10 cellular contexts compared by ENCODE assay signal in the genomic region with DNA sequence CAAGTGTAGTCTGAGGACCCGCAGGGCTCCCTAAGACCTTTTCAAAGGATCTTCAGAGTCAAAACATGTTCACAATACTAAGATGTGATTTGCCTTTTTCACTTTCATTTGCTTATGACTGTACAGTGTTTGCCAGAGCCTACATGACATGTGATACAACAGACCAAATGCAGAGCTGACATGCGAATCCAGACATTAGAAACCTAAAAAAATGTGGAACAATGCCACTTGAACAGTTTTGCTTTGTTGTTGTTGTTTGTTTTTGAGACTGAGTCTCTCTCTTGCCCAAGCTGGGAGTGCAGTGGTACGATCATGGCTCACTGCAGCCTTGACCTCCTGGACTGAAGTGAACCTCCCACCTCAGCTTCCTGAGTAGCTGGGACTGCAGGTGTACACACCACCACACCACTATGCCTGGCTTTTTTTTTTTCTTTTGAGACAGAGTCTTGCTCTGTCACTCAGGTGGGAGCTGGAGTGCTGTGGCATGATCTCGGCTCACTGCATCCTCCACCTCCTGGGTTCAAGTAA. TPM values are rescaled to one million over a fixed set of nuclear protein-coding genes. Genes with fewer than 3 reads are reported as not detected.
A peak's percentile ranks its signal among the peaks of the same experiment; 100 is the strongest.
DNase-seq lines count a peak whose midpoint lies in the region; ATAC-seq, FAIRE-seq and TF ChIP-seq lines count a peak whose summit lies in the region.
"Had no signal": no experiment of that assay in that cellular context is flagged by ENCODE, and none has a peak within 500 bp of the region (broad histone marks: within the 10 kb centered on the region; RNA-seq: fewer than 3 reads in every experiment).

No MANE protein-coding gene starts in this region.

- ATAC-seq in GM19452 (IDR thresholded peaks at IDR 0.05; ENCODE audit: unreplicated experiment) (peak; percentile 41), HG03108 (IDR thresholded peaks at IDR 0.05; ENCODE audit: unreplicated experiment) (peak; percentile 37)

- peak overlapping the region; percentile 90 for H3K27ac Mint-ChIP-seq in activated naive CD4-positive, alpha-beta T cell treated with anti-CD3 and anti-CD28 coated beads, Interleukin-2, amount 10 ng/mL, durations not matched to agents 7 days and 5 days
- H3K27ac Mint-ChIP-seq: nephron progenitor cell had no signal

- no peak for FAIRE-seq in frontal cortex (lab: Jason Lieb, UNC)

- H3K27me3 Mint-ChIP-seq in activated naive CD4-positive, alpha-beta T cell treated with anti-CD3 and anti-CD28 coated beads, Interleukin-2, amount 10 ng/mL, durations not matched to agents 7 days and 5 days = no peaks in the 10 kb centered on the region

- DNase-seq in GM12864 (ENCODE audit: low read depth) (peak; percentile 67), activated gamma-delta T cell treated with Interleukin-2 at 50 U/mL for 16 hours (no peak), H7 (no peak), frontal cortex (ENCODE audit: low spot score in 2 of 2) (no peak)
- peak; percentile 52 for DNase-seq in activated naive CD4-positive, alpha-beta T cell treated with anti-CD3 and anti-CD28 coated beads, Interleukin-2, amount 10 ng/mL, durations not matched to agents 7 days and 5 days
- no peak for DNase-seq in stimulated activated naive CD4-positive, alpha-beta T cell (lab: John Stamatoyannopoulos, UW)
- DNase-seq: EL, nephron progenitor cell had no signal

- H3K9me3 Mint-ChIP-seq in activated naive CD4-positive, alpha-beta T cell treated with anti-CD3 and anti-CD28 coated beads, Interleukin-2, amount 10 ng/mL, durations not matched to agents 7 days and 5 days = no peaks in the 10 kb centered on the region
- H3K9me3 Mint-ChIP-seq: nephron progenitor cell had no signal

- H3K36me3 Mint-ChIP-seq in activated naive CD4-positive, alpha-beta T cell treated with anti-CD3 and anti-CD28 coated beads, Interleukin-2, amount 10 ng/mL, durations not matched to agents 7 days and 5 days = peaks cover 34% of the 10 kb centered on the region

- peaks cover 71% of the 10 kb centered on the region for H3K4me1 Mint-ChIP-seq in activated naive CD4-positive, alpha-beta T cell treated with anti-CD3 and anti-CD28 coated beads, Interleukin-2, amount 10 ng/mL, durations not matched to agents 7 days and 5 days

- peak overlapping the region; percentile 22; the same call in 1 of the 2 replicates for H3K4me3 ChIP-seq in GM12864 (ENCODE audit: low read depth, low read length)
- H3K4me3 ChIP-seq in H7 (ENCODE audit: insufficient read depth, low read depth, low read length) = no peak overlapping the region

- CTCF ChIA-PET in activated naive CD4-positive, alpha-beta T cell treated with anti-CD3 and anti-CD28 coated beads, Interleukin-2, amount 10 ng/mL, durations not matched to agents 7 days and 5 days (lab: Charles Lee) = interaction anchor here (0.6 to 1.9 kb wide), 4 partner anchors 10 to 75 kb away, joined by 3 to 6 read pairs (median 5); no protein-coding TSS in a partner anchor

- TF ChIP-seq CTCF in GM12864 (IDR thresholded peaks at IDR 0.05; ENCODE audit: low read depth, low read length, missing control alignments) = no peak

- peak overlapping the region; percentile 30 for H3K4me3 Mint-ChIP-seq in activated naive CD4-positive, alpha-beta T cell treated with anti-CD3 and anti-CD28 coated beads, Interleukin-2, amount 10 ng/mL, durations not matched to agents 7 days and 5 days
- H3K4me3 Mint-ChIP-seq: nephron progenitor cell had no signal

- H3K36me3 ChIP-seq in H7 (replicated peaks; ENCODE audit: control insufficient read depth, insufficient read depth, low read length) = peaks cover 4% of the 10 kb centered on the region

- H3K27me3 ChIP-seq in H7 (ENCODE audit: control insufficient read depth, insufficient read depth, low read length) = no peaks in the 10 kb centered on the region

RNA-seq across cellular contexts. Expression of a gene that starts 5.3 kb away (rescaled TPM):
- total RNA-seq in H7 (2014; rRNA removed; shearing (Covaris generic)) = 38.4 and 42.8 TPM in 2 replicates
- total RNA-seq in frontal cortex = 37.5 TPM

Comparison
In these comparisons a context has a peak if more than half of its experiments do, and no peak if none do; other contexts are left out.
1. DNase-seq: peak in GM12864 (single experiment) and activated naive CD4-positive, alpha-beta T cell treated with anti-CD3 and anti-CD28 coated beads, Interleukin-2, amount 10 ng/mL, durations not matched to agents 7 days and 5 days (single experiment); none in activated gamma-delta T cell treated with Interleukin-2 at 50 U/mL for 16 hours (single experiment), H7 (single experiment), stimulated activated naive CD4-positive, alpha-beta T cell (0 of 6) and frontal cortex (0 of 2).